ENCODE assay signal across 2 cellular contexts in genomic region chr13:60881507-60881906, GRCh38.
A peak's percentile ranks its signal among the peaks of the same experiment; 100 is the strongest.
TF ChIP-seq lines count a peak whose summit lies in the region.

No MANE protein-coding gene starts in this region.

TF ChIP-seq in GM23338, 12 proteins besides CTCF, POLR2A, EP300 and RAD21 (continued from another document):
- TF ChIP-seq POLR2AphosphoS5 (IDR thresholded peaks at IDR 0.05; ENCODE audit: low read depth) (no peak), JUNB (IDR thresholded peaks at IDR 0.05; ENCODE audit: unreplicated experiment) (no peak), EZH2 (IDR thresholded peaks at IDR 0.05; ENCODE audit: low read depth, unreplicated experiment) (no peak), ZNF462 (CRISPR knock-in tag; IDR thresholded peaks at IDR 0.05) (peak; percentile 76; the same call in 1 of the 2 replicates), ZNF114 (CRISPR knock-in tag; IDR thresholded peaks at IDR 0.05) (no peak), STAT1 (IDR thresholded peaks at IDR 0.05; ENCODE audit: unreplicated experiment) (no peak)
TF ChIP-seq in GM23338: peak in this region for 2.

TF ChIP-seq in WTC11, 78 proteins besides CTCF, POLR2A, EP300 and RAD21 (continued from another document):
- TF ChIP-seq ARID4B (CRISPR knock-in tag; IDR thresholded peaks at IDR 0.05; ENCODE audit: borderline replicate concordance) (no peak), JAZF1 (CRISPR knock-in tag; IDR thresholded peaks at IDR 0.05) (no peak), E2F5 (CRISPR knock-in tag; IDR thresholded peaks at IDR 0.05) (no peak), SMAD4 (CRISPR knock-in tag; IDR thresholded peaks at IDR 0.05) (no peak), ZNF121 (CRISPR knock-in tag; IDR thresholded peaks at IDR 0.05) (no peak), MYBL2 (CRISPR knock-in tag; IDR thresholded peaks at IDR 0.05) (no peak), CREB1 (CRISPR knock-in tag; IDR thresholded peaks at IDR 0.05) (no peak)
